ENCODE assay signal across 28 cellular contexts in genomic region chr5:36251218-36251617, GRCh38. TPM values are rescaled to one million over a fixed set of nuclear protein-coding genes. Genes with fewer than 3 reads are reported as not detected.
"Had no signal": no experiment of that assay in that cellular context is flagged by ENCODE, and none has a peak within 500 bp of the region (broad histone marks: within the 10 kb centered on the region; RNA-seq: fewer than 3 reads in every experiment).

No MANE protein-coding gene starts in this region.

- H3K4me2 ChIP-seq: SK-N-SH had no signal

- DNase-seq: activated CD4-positive, alpha-beta T cell treated with anti-CD3 and anti-CD28 coated beads for 4 hours; activated CD8-positive, alpha-beta memory T cell treated with anti-CD3 and anti-CD28 coated beads, Interleukin-2, amount 50 U/mL, for 4 hours; activated CD8-positive, alpha-beta T cell treated with anti-CD3 and anti-CD28 coated beads for 36 hours; activated gamma-delta T cell treated with Interleukin-2 at 50 U/mL for 16 hours; activated naive CD4-positive, alpha-beta T cell treated with anti-CD3 and anti-CD28 coated beads, Interleukin-2, amount 50 U/mL, for 16 hours; activated naive CD8-positive, alpha-beta T cell treated with anti-CD3 and anti-CD28 coated beads, Interleukin-2, amount 10 ng/mL, durations not matched to agents 7 days and 5 days; activated T-cell treated with anti-CD3 and anti-CD28 coated beads, Interleukin-2, amount 50 U/mL, for 72 hours; adrenal gland; anterior cingulate cortex; KG1; NCI-H1092; NCI-H1417 treated with DMSO at 0.1 percent for 48 hours; NCI-H1694; NCI-H2029; NCI-H2107; NCI-H2171 treated with DMSO at 0.1 percent for 48 hours; NCI-H226; NCI-H526; NK-92 treated with Interleukin-12 subunit alpha and Interleukin-12 subunit beta, amount 100 ng/mL, for 24 hours; Peyer's patch; Right ventricle myocardium superior; SJCRH30; SK-N-SH; T-helper 1 cell had no signal

- H3K9me2 ChIP-seq: SK-N-SH had no signal

- H3K4me1 ChIP-seq: Peyer's patch, SJCRH30 had no signal

- H3K27ac ChIP-seq: adrenal gland, Peyer's patch, RWPE1, SJCRH30 had no signal

- ATAC-seq: activated CD4-positive, CD25-positive, alpha-beta regulatory T cell treated with anti-CD3 and anti-CD28 coated beads, Interleukin-2, amount 50 U/mL, for 24 hours; activated CD8-positive, alpha-beta T cell treated with anti-CD3 and anti-CD28 coated beads for 36 hours; activated T-cell treated with anti-CD3 and anti-CD28 coated beads, Interleukin-2, amount 50 U/mL, for 72 hours had no signal

- H3K9me3 ChIP-seq: Peyer's patch, SJCRH30, SK-N-SH had no signal

- H3K4me3 ChIP-seq: adrenal gland, Peyer's patch, SJCRH30 had no signal

- H3K27me3 ChIP-seq: adrenal gland, Peyer's patch, SJCRH30 had no signal

- H3K36me3 ChIP-seq: adrenal gland, Peyer's patch, SJCRH30 had no signal

- H3K9ac ChIP-seq: SK-N-SH had no signal

RNA-seq across cellular contexts. Expression of gene RANBP3L, which starts 50.5 kb away (rescaled TPM):
- total RNA-seq: activated CD8-positive, alpha-beta T cell treated with anti-CD3 and anti-CD28 coated beads for 36 hours; activated naive CD8-positive, alpha-beta T cell treated with anti-CD3 and anti-CD28 coated beads, Interleukin-2, amount 10 ng/mL, durations not matched to agents 7 days and 5 days; activated T-helper 2 cell treated with anti-CD3 and anti-CD28 coated beads, Interferon-gamma antibody, Interleukin-2, Interleukin-4, amounts not matched to agents 10 μg/mL and 5 μg/mL and 100 μg/mL, durations not matched to agents 14 hours and 24 hours and 36 hours; T-helper 2 cell treated with Interferon-gamma antibody and Interleukin-4, amounts not matched to agents 100 ng/mL and 5 ng/mL, for 36 hours had no signal
- polyA plus RNA-seq: SK-N-SH had no signal
